Comparison of ENCODE assay signal across 1 cellular context in the genomic region with DNA sequence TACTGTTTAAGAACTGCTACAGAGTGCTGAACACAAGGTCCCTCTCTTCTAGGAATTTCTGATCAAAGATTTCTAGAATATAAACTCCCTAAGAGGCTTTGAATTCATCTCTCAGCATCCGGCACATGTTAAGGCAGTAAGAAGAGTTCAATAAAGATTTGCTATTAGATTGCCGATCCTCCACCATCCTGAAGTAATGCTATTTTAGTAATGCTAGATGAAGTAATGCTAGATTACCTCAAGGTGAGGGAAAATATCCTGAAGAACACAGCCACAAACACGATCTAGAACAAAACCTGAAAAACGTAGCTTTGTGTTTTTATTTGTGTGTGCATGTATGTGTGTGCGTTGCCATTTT.
TF ChIP-seq lines count a peak whose summit lies in the region.

No MANE protein-coding gene starts in this region.

TF ChIP-seq in H1, 55 proteins besides CTCF, POLR2A, EP300 and RAD21:
- TF ChIP-seq RFX5 (IDR thresholded peaks at IDR 0.05; ENCODE audit: borderline replicate concordance, low read depth, low read length) (no peak), TBP (IDR thresholded peaks at IDR 0.05; ENCODE audit: low read depth, low read length) (no peak), BCL11A (IDR thresholded peaks at IDR 0.05; ENCODE audit: low read depth in 2 of 2, low read length in 2 of 2) (no peak), HDAC6 (IDR thresholded peaks at IDR 0.05; ENCODE audit: low read depth, low read length) (no peak), RXRA (IDR thresholded peaks at IDR 0.05; ENCODE audit: insufficient read depth, low read depth, low read length) (no peak), EZH2 (IDR thresholded peaks at IDR 0.05; ENCODE audit: low read depth, low read length, severe bottlenecking) (no peak), TCF12 (IDR thresholded peaks at IDR 0.05; ENCODE audit: low read depth, low read length) (no peak), PHF8 (conservative IDR thresholded peaks at IDR 0.05; ENCODE audit: low read depth, low read length) (no peak), NRF1 (IDR thresholded peaks at IDR 0.05; ENCODE audit: low read depth, low read length) (no peak), SIX5 (IDR thresholded peaks at IDR 0.05; ENCODE audit: low read depth, low read length) (no peak), GTF2F1 (IDR thresholded peaks at IDR 0.05; ENCODE audit: borderline replicate concordance, low read depth, low read length) (no peak), SIRT6 (IDR thresholded peaks at IDR 0.05; ENCODE audit: low read length) (no peak), TEAD4 (IDR thresholded peaks at IDR 0.05; ENCODE audit: low read depth, low read length) (no peak)
- TF ChIP-seq, protein P1, sequence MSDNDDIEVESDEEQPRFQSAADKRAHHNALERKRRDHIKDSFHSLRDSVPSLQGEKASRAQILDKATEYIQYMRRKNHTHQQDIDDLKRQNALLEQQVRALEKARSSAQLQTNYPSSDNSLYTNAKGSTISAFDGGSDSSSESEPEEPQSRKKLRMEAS (IDR thresholded peaks at IDR 0.05), result no peak
- TF ChIP-seq, protein P2, sequence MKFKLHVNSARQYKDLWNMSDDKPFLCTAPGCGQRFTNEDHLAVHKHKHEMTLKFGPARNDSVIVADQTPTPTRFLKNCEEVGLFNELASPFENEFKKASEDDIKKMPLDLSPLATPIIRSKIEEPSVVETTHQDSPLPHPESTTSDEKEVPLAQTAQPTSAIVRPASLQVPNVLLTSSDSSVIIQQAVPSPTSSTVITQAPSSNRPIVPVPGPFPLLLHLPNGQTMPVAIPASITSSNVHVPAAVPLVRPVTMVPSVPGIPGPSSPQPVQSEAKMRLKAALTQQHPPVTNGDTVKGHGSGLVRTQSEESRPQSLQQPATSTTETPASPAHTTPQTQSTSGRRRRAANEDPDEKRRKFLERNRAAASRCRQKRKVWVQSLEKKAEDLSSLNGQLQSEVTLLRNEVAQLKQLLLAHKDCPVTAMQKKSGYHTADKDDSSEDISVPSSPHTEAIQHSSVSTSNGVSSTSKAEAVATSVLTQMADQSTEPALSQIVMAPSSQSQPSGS (IDR thresholded peaks at IDR 0.05; ENCODE audit: low read length), result no peak
- TF ChIP-seq, protein P3, sequence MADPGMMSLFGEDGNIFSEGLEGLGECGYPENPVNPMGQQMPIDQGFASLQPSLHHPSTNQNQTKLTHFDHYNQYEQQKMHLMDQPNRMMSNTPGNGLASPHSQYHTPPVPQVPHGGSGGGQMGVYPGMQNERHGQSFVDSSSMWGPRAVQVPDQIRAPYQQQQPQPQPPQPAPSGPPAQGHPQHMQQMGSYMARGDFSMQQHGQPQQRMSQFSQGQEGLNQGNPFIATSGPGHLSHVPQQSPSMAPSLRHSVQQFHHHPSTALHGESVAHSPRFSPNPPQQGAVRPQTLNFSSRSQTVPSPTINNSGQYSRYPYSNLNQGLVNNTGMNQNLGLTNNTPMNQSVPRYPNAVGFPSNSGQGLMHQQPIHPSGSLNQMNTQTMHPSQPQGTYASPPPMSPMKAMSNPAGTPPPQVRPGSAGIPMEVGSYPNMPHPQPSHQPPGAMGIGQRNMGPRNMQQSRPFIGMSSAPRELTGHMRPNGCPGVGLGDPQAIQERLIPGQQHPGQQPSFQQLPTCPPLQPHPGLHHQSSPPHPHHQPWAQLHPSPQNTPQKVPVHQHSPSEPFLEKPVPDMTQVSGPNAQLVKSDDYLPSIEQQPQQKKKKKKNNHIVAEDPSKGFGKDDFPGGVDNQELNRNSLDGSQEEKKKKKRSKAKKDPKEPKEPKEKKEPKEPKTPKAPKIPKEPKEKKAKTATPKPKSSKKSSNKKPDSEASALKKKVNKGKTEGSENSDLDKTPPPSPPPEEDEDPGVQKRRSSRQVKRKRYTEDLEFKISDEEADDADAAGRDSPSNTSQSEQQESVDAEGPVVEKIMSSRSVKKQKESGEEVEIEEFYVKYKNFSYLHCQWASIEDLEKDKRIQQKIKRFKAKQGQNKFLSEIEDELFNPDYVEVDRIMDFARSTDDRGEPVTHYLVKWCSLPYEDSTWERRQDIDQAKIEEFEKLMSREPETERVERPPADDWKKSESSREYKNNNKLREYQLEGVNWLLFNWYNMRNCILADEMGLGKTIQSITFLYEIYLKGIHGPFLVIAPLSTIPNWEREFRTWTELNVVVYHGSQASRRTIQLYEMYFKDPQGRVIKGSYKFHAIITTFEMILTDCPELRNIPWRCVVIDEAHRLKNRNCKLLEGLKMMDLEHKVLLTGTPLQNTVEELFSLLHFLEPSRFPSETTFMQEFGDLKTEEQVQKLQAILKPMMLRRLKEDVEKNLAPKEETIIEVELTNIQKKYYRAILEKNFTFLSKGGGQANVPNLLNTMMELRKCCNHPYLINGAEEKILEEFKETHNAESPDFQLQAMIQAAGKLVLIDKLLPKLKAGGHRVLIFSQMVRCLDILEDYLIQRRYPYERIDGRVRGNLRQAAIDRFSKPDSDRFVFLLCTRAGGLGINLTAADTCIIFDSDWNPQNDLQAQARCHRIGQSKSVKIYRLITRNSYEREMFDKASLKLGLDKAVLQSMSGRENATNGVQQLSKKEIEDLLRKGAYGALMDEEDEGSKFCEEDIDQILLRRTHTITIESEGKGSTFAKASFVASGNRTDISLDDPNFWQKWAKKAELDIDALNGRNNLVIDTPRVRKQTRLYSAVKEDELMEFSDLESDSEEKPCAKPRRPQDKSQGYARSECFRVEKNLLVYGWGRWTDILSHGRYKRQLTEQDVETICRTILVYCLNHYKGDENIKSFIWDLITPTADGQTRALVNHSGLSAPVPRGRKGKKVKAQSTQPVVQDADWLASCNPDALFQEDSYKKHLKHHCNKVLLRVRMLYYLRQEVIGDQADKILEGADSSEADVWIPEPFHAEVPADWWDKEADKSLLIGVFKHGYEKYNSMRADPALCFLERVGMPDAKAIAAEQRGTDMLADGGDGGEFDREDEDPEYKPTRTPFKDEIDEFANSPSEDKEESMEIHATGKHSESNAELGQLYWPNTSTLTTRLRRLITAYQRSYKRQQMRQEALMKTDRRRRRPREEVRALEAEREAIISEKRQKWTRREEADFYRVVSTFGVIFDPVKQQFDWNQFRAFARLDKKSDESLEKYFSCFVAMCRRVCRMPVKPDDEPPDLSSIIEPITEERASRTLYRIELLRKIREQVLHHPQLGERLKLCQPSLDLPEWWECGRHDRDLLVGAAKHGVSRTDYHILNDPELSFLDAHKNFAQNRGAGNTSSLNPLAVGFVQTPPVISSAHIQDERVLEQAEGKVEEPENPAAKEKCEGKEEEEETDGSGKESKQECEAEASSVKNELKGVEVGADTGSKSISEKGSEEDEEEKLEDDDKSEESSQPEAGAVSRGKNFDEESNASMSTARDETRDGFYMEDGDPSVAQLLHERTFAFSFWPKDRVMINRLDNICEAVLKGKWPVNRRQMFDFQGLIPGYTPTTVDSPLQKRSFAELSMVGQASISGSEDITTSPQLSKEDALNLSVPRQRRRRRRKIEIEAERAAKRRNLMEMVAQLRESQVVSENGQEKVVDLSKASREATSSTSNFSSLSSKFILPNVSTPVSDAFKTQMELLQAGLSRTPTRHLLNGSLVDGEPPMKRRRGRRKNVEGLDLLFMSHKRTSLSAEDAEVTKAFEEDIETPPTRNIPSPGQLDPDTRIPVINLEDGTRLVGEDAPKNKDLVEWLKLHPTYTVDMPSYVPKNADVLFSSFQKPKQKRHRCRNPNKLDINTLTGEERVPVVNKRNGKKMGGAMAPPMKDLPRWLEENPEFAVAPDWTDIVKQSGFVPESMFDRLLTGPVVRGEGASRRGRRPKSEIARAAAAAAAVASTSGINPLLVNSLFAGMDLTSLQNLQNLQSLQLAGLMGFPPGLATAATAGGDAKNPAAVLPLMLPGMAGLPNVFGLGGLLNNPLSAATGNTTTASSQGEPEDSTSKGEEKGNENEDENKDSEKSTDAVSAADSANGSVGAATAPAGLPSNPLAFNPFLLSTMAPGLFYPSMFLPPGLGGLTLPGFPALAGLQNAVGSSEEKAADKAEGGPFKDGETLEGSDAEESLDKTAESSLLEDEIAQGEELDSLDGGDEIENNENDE (IDR thresholded peaks at IDR 0.05; ENCODE audit: insufficient replicate concordance, low read length), result no peak
